Comparison of ENCODE assay signal across 8 cellular contexts in genomic region chr5:79858097-79858723, GRCh38.
DNase-seq lines count a peak whose midpoint lies in the region; ATAC-seq and TF ChIP-seq lines count a peak whose summit lies in the region.

No MANE protein-coding gene starts in this region.

- peak; percentile 58 for ATAC-seq in CD8-positive, alpha-beta T cell
- ATAC-seq in HG03571 (IDR thresholded peaks at IDR 0.05; ENCODE audit: unreplicated experiment), result no peak

- H3K27ac Mint-ChIP-seq in CD8-positive, alpha-beta T cell, result no peak overlapping the region
- peak overlapping the region; percentile 60 for H3K27ac Mint-ChIP-seq in activated T-cell treated with anti-CD3 and anti-CD28 coated beads, Interleukin-2, amount 50 U/mL, for 24 hours
- no peak overlapping the region for H3K27ac Mint-ChIP-seq in nephron progenitor cell

- peaks cover 5% of the 10 kb centered on the region for H3K4me1 ChIP-seq in CD8-positive, alpha-beta T cell (ENCODE audit: insufficient read depth, low read length)

- no peaks in the 10 kb centered on the region for H3K9me3 Mint-ChIP-seq in CD8-positive, alpha-beta T cell
- no peaks in the 10 kb centered on the region for H3K9me3 Mint-ChIP-seq in activated T-cell treated with anti-CD3 and anti-CD28 coated beads, Interleukin-2, amount 50 U/mL, for 24 hours
- H3K9me3 Mint-ChIP-seq in nephron progenitor cell, result no peaks in the 10 kb centered on the region

- DNase-seq in CD8-positive, alpha-beta T cell, result peak; percentile 56 to 85 (median 71)
- DNase-seq in HEK293T (ENCODE audit: extremely low spot score) (peak; percentile 61), OCI-M1 (lab: John Stamatoyannopoulos, UW) (peak; percentile 82), fibroblast of mammary gland (ENCODE audit: low read depth) (peak; percentile 64), nephron progenitor cell (peak; percentile 88)
- DNase-seq in activated T-cell treated with anti-CD3 and anti-CD28 coated beads, Interleukin-2, amount 50 U/mL, for 24 hours, result peak; percentile 90
- DNase-seq in stimulated activated naive CD4-positive, alpha-beta T cell treated with Interleukin-2 at 50 U/mL for 16 hours (lab: John Stamatoyannopoulos, UW), result peak; percentile 66

- H3K36me3 ChIP-seq in CD8-positive, alpha-beta T cell (ENCODE audit: insufficient read depth, low read length), result no peaks in the 10 kb centered on the region

- POLR2A ChIA-PET in CD8-positive, alpha-beta T cell (lab: Charles Lee), result no interaction called here
- POLR2A ChIA-PET in HEK293T (lab: Yijun Ruan, JAX), result no interaction called here

- H3K36me3 Mint-ChIP-seq in CD8-positive, alpha-beta T cell, result no peaks in the 10 kb centered on the region
- no peaks in the 10 kb centered on the region for H3K36me3 Mint-ChIP-seq in activated T-cell treated with anti-CD3 and anti-CD28 coated beads, Interleukin-2, amount 50 U/mL, for 24 hours (ENCODE audit: low read depth)
- H3K36me3 Mint-ChIP-seq in nephron progenitor cell (ENCODE audit: low read depth), result no peaks in the 10 kb centered on the region

- peaks cover 5% of the 10 kb centered on the region for H3K27me3 Mint-ChIP-seq in CD8-positive, alpha-beta T cell (ENCODE audit: low read depth)
- peaks cover 3% of the 10 kb centered on the region for H3K27me3 Mint-ChIP-seq in activated T-cell treated with anti-CD3 and anti-CD28 coated beads, Interleukin-2, amount 50 U/mL, for 24 hours
- peaks cover 29% of the 10 kb centered on the region for H3K27me3 Mint-ChIP-seq in nephron progenitor cell (ENCODE audit: low read depth, poor library complexity)

- no peak overlapping the region for H3K4me3 ChIP-seq in CD8-positive, alpha-beta T cell (ENCODE audit: low read depth, low read length)
- no peak overlapping the region for H3K4me3 ChIP-seq in fibroblast of mammary gland (ENCODE audit: control insufficient read depth, low read depth, low read length)

- H3K27ac ChIP-seq in CD8-positive, alpha-beta T cell (ENCODE audit: low read depth, low read length), result no peak overlapping the region

- TF ChIP-seq CTCF in CD8-positive, alpha-beta T cell (IDR thresholded peaks at IDR 0.05), result peak; percentile 96
- TF ChIP-seq CTCF in fibroblast of mammary gland (conservative IDR thresholded peaks at IDR 0.05; ENCODE audit: control insufficient read depth, insufficient read depth, low read depth, low read length) (peak; percentile 98), nephron progenitor cell (IDR thresholded peaks at IDR 0.05) (peak; percentile 93)

- CTCF ChIA-PET in CD8-positive, alpha-beta T cell (lab: Charles Lee), result interaction anchor here (0.7 to 3.3 kb wide), 21 partner anchors 9 to 729 kb away, joined by 3 to 17 read pairs (median 3); no protein-coding TSS in a partner anchor
- CTCF ChIA-PET in HEK293T (lab: Yijun Ruan, JAX), result interaction anchor here (0.5 to 1.2 kb wide), 5 partner anchors 28 to 446 kb away, joined by 3 to 10 read pairs (median 4); no protein-coding TSS in a partner anchor

- no peak overlapping the region for H3K4me3 Mint-ChIP-seq in CD8-positive, alpha-beta T cell
- H3K4me3 Mint-ChIP-seq in activated T-cell treated with anti-CD3 and anti-CD28 coated beads, Interleukin-2, amount 50 U/mL, for 24 hours, result no peak overlapping the region
- H3K4me3 Mint-ChIP-seq in nephron progenitor cell, result no peak overlapping the region

- intact Hi-C loops in CD8-positive, alpha-beta T cell (cut with DNase I, micrococcal nuclease), result loop anchor here (1.0 to 10.0 kb wide), 6 partner anchors 155 to 837 kb away; no protein-coding TSS in a partner anchor

- H3K9me3 ChIP-seq in CD8-positive, alpha-beta T cell (ENCODE audit: low read length), result no peaks in the 10 kb centered on the region

- H3K4me1 Mint-ChIP-seq in CD8-positive, alpha-beta T cell (ENCODE audit: low read depth), result peaks cover 2% of the 10 kb centered on the region
- peaks cover 20% of the 10 kb centered on the region for H3K4me1 Mint-ChIP-seq in activated T-cell treated with anti-CD3 and anti-CD28 coated beads, Interleukin-2, amount 50 U/mL, for 24 hours (ENCODE audit: low read depth)
- peaks cover 4% of the 10 kb centered on the region for H3K4me1 Mint-ChIP-seq in nephron progenitor cell

- no peaks in the 10 kb centered on the region for H3K27me3 ChIP-seq in CD8-positive, alpha-beta T cell (ENCODE audit: insufficient read depth, low read length)

TF ChIP-seq in HEK293T, 16 proteins besides CTCF, POLR2A, EP300 and RAD21:
- TF ChIP-seq L3MBTL2 (conservative IDR thresholded peaks at IDR 0.05) (no peak), NFRKB (IDR thresholded peaks at IDR 0.05) (no peak), FOXM1 (IDR thresholded peaks at IDR 0.05; ENCODE audit: borderline replicate concordance) (no peak), FOXK2 (IDR thresholded peaks at IDR 0.05) (no peak), ELF4 (IDR thresholded peaks at IDR 0.05) (no peak), LEF1 (IDR thresholded peaks at IDR 0.05; ENCODE audit: borderline replicate concordance) (no peak), FOXA1 (IDR thresholded peaks at IDR 0.05) (no peak), BHLHE40 (IDR thresholded peaks at IDR 0.05; ENCODE audit: borderline replicate concordance) (no peak), PKNOX1 (IDR thresholded peaks at IDR 0.05) (no peak), TARDBP (IDR thresholded peaks at IDR 0.05) (no peak), CTBP1 (IDR thresholded peaks at IDR 0.05; ENCODE audit: borderline replicate concordance) (no peak), SP1 (IDR thresholded peaks at IDR 0.05) (no peak), HDGF (IDR thresholded peaks at IDR 0.05; ENCODE audit: borderline replicate concordance) (no peak)
